In genomic region chr5:17276445-17276844, GRCh38 we compare ENCODE assay signal across 13 cellular contexts. TPM values are rescaled to one million over a fixed set of nuclear protein-coding genes. Genes with fewer than 3 reads are reported as not detected.
DNase-seq lines count a peak whose midpoint lies in the region; ATAC-seq and TF ChIP-seq lines count a peak whose summit lies in the region.
"Had no signal": no experiment of that assay in that cellular context is flagged by ENCODE, and none has a peak within 500 bp of the region (broad histone marks: within the 10 kb centered on the region; RNA-seq: fewer than 3 reads in every experiment).

No MANE protein-coding gene starts in this region.

- intact Hi-C loops in activated B cell treated with CpG ODN at 0.5 μM for 24 hours (cut with micrococcal nuclease), result loop anchor here (5.0 kb wide), 1 partner anchor 1421 kb away; no protein-coding TSS in a partner anchor
- intact Hi-C loops in activated naive CD4-positive, alpha-beta T cell treated with anti-CD3 and anti-CD28 coated beads for 36 hours (cut with micrococcal nuclease), result no loop called here

- TF ChIP-seq CTCF in activated B cell treated with CpG ODN at 0.5 μM for 24 hours (IDR thresholded peaks at IDR 0.05), result no peak

- ATAC-seq in GM18861 (IDR thresholded peaks at IDR 0.05; ENCODE audit: unreplicated experiment) (peak; percentile 45), GM21515 (IDR thresholded peaks at IDR 0.05; ENCODE audit: unreplicated experiment) (peak; percentile 63), HG03066 (IDR thresholded peaks at IDR 0.05; ENCODE audit: low read depth, unreplicated experiment) (peak; percentile 63), activated B cell treated with CpG ODN at 0.5 μM for 24 hours (ENCODE audit: low read depth) (no peak)
- ATAC-seq: gastroesophageal sphincter, left lung had no signal

- H3K9me3 Mint-ChIP-seq in activated B cell treated with CpG ODN at 0.5 μM for 24 hours, result peaks cover 6% of the 10 kb centered on the region
- H3K9me3 Mint-ChIP-seq in activated naive CD4-positive, alpha-beta T cell treated with anti-CD3 and anti-CD28 coated beads for 36 hours, result no peaks in the 10 kb centered on the region

- POLR2A ChIA-PET in activated B cell treated with CpG ODN at 0.5 μM for 24 hours (lab: Charles Lee), result interaction anchor here (0.6 to 3.4 kb wide), 6 partner anchors 9 to 59 kb away, joined by 4 to 19 read pairs (median 8); partner anchors contain the start of gene BASP1

- peaks cover 54% of the 10 kb centered on the region for H3K36me3 Mint-ChIP-seq in activated B cell treated with CpG ODN at 0.5 μM for 24 hours (ENCODE audit: low read depth)
- H3K36me3 Mint-ChIP-seq in activated naive CD4-positive, alpha-beta T cell treated with anti-CD3 and anti-CD28 coated beads for 36 hours (ENCODE audit: low read depth), result no peaks in the 10 kb centered on the region

- peak overlapping the region; percentile 94 for H3K27ac Mint-ChIP-seq in activated B cell treated with CpG ODN at 0.5 μM for 24 hours
- no peak overlapping the region for H3K27ac Mint-ChIP-seq in activated naive CD4-positive, alpha-beta T cell treated with anti-CD3 and anti-CD28 coated beads for 36 hours

- DNase-seq in activated B cell treated with CpG ODN at 0.5 μM for 24 hours (no peak), UCSD-AML1 (lab: John Stamatoyannopoulos, UW; ENCODE audit: unreplicated experiment) (no peak), cerebellum (ENCODE audit: low spot score) (no peak)
- DNase-seq in activated naive CD4-positive, alpha-beta T cell treated with anti-CD3 and anti-CD28 coated beads for 36 hours, result no peak
- DNase-seq in activated CD4-positive, CD25-positive, alpha-beta regulatory T cell (lab: John Stamatoyannopoulos, UW), result no peak
- DNase-seq: anterior cingulate cortex, left lung, NCI-H1417 treated with DMSO at 0.1 percent for 48 hours had no signal

- peaks cover 87% of the 10 kb centered on the region for H3K4me1 Mint-ChIP-seq in activated B cell treated with CpG ODN at 0.5 μM for 24 hours
- no peaks in the 10 kb centered on the region for H3K4me1 Mint-ChIP-seq in activated naive CD4-positive, alpha-beta T cell treated with anti-CD3 and anti-CD28 coated beads for 36 hours (ENCODE audit: low read depth)
- H3K4me1 Mint-ChIP-seq: CD14-positive monocyte had no signal

- H3K27me3 Mint-ChIP-seq in activated B cell treated with CpG ODN at 0.5 μM for 24 hours, result no peaks in the 10 kb centered on the region
- H3K27me3 Mint-ChIP-seq in activated naive CD4-positive, alpha-beta T cell treated with anti-CD3 and anti-CD28 coated beads for 36 hours (ENCODE audit: low read depth), result no peaks in the 10 kb centered on the region

- CTCF ChIA-PET in activated B cell treated with CpG ODN at 0.5 μM for 24 hours (lab: Charles Lee), result no interaction called here
- CTCF ChIA-PET in activated naive CD4-positive, alpha-beta T cell treated with anti-CD3 and anti-CD28 coated beads for 36 hours (lab: Charles Lee), result no interaction called here

- H3K4me3 Mint-ChIP-seq in activated B cell treated with CpG ODN at 0.5 μM for 24 hours, result peak overlapping the region; percentile 55
- H3K4me3 Mint-ChIP-seq in activated naive CD4-positive, alpha-beta T cell treated with anti-CD3 and anti-CD28 coated beads for 36 hours, result no peak overlapping the region
- H3K4me3 Mint-ChIP-seq: CD14-positive monocyte had no signal

RNA-seq across cellular contexts. Expression of gene BASP1, which starts 59.0 kb away (rescaled TPM):
- total RNA-seq in activated B cell treated with CpG ODN at 0.5 μM for 24 hours, result 316 and 318 TPM in 2 replicates
- total RNA-seq in activated naive CD4-positive, alpha-beta T cell treated with anti-CD3 and anti-CD28 coated beads for 36 hours, result under 1 TPM; 0.62 to 0.94 TPM
- 210 TPM for total RNA-seq in cerebellum

Comparison
In these comparisons a context has a peak if more than half of its experiments do, and no peak if none do; other contexts are left out.
1. RNA of gene BASP1, which starts 59.0 kb away (total RNA-seq): 316 to 318 TPM in activated B cell treated with CpG ODN at 0.5 μM for 24 hours and 210 TPM in cerebellum (single experiment); 0.62 to 0.94 TPM in activated naive CD4-positive, alpha-beta T cell treated with anti-CD3 and anti-CD28 coated beads for 36 hours; every median in the first group is over 100 times any median in the second.